ENCODE assay signal across 8 cellular contexts in the genomic region with DNA sequence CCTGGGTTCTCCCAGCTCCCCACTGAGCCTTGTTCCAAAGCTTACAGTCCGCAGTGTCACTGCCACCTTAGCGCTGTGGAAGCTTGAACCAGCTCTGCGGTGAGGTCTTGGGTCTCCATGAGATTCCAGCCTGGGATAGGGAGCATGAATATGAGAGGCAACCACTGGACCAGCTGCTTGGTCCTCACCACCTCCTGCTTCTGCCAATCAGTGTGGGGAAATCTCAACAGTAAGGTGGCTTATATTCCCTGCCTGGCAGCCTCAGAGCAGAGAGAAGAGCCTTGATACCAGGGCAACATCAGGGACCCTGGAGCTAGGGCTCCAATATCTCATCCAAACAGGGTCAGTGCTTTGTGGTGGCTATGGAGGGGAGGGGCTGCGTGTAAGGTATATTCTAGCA. TPM values are rescaled to one million over a fixed set of nuclear protein-coding genes. Genes with fewer than 3 reads are reported as not detected.
A peak's percentile ranks its signal among the peaks of the same experiment; 100 is the strongest.
DNase-seq lines count a peak whose midpoint lies in the region; ATAC-seq, FAIRE-seq and TF ChIP-seq lines count a peak whose summit lies in the region.

No MANE protein-coding gene starts in this region.

- peaks cover 35% of the 10 kb centered on the region for H3K27me3 Mint-ChIP-seq in nephron progenitor cell (ENCODE audit: low read depth, poor library complexity)

- peak overlapping the region; percentile 62 for H4K91ac ChIP-seq in H1 (replicated peaks; ENCODE audit: insufficient read length, low read length)

- H3K56ac ChIP-seq in H1 (replicated peaks; ENCODE audit: insufficient read length, low read depth, low read length): no peak overlapping the region

- no peak overlapping the region for H3K9ac ChIP-seq in H1 (replicated peaks in 1 of 4; ENCODE audit: extremely low read depth in 1 of 4, low read depth in 3 of 4, low read length in 3 of 4)

- H3K79me2 ChIP-seq in H1 (ENCODE audit: control insufficient read depth in 1 of 2, insufficient read depth in 2 of 2, low read length in 2 of 2): no peaks in the 10 kb centered on the region

- H3K36me3 ChIP-seq in H1 (ENCODE audit: control insufficient read depth in 2 of 4, insufficient read depth in 4 of 4, low read length in 3 of 4): no peaks in the 10 kb centered on the region

- H2AFZ ChIP-seq in H1 (ENCODE audit: low read length): peak overlapping the region; percentile 69; the same call in 1 of the 2 replicates

- H3K23me2 ChIP-seq in H1 (ENCODE audit: low read depth, low read length): peaks cover 14% of the 10 kb centered on the region

- H4K5ac ChIP-seq in H1 (ENCODE audit: insufficient read length, low read depth, low read length): no peak overlapping the region

- TF ChIP-seq EP300 in H1 (IDR thresholded peaks at IDR 0.05; ENCODE audit: borderline replicate concordance in 1 of 2, low read depth in 2 of 2, low read length in 2 of 2): no peak

- H3K4me3 ChIP-seq in NB4 (ENCODE audit: low read depth, low read length) (peak overlapping the region; percentile 89), H1 (ENCODE audit: extremely low read depth in 1 of 4, insufficient read depth in 2 of 4, low read depth in 3 of 4, low read length in 4 of 4) (peak overlapping the region; percentile 50 to 71 (median 57); a peak in 7 of 8 replicates)

- no peak overlapping the region for H3K27ac ChIP-seq in H1 (ENCODE audit: low read depth, low read length)

- peak; percentile 36 for DNase-seq in Caki2 (ENCODE audit: low read depth)
- peak; percentile 34 for DNase-seq in NB4 (ENCODE audit: low read depth)
- no peak for DNase-seq in H1 (ENCODE audit: low read depth in 1 of 2, low spot score in 2 of 2)
- no peak for DNase-seq in nephron progenitor cell
- no peak for DNase-seq in NCI-H2196 (lab: John Stamatoyannopoulos, UW; ENCODE audit: unreplicated experiment)
- no peak for DNase-seq in islet precursor cell
- DNase-seq in COLO829 (ENCODE audit: low spot score): no peak

- peaks cover 0 to 8% (median 3%) of the 10 kb centered on the region in 4 experiments; a peak in 5 of 7 replicates for H3K4me1 ChIP-seq in H1 (replicated peaks in 1 of 4; ENCODE audit: control insufficient read depth in 3 of 4, insufficient read depth in 4 of 4, low read length in 3 of 4)

- H3K4me2 ChIP-seq in H1 (ENCODE audit: insufficient read depth in 1 of 2, low read depth in 2 of 2, low read length in 2 of 2): peak overlapping the region; percentile 91 to 97

- H2AK5ac ChIP-seq in H1 (ENCODE audit: low read depth, low read length): no peak overlapping the region

- CTCF ChIA-PET in H1 (lab: Charles Lee; ENCODE audit: partially characterized antibody): interaction anchor here (0.8 to 1.8 kb wide), 8 partner anchors 12 to 1245 kb away, joined by 3 to 5 read pairs (median 3); no protein-coding TSS in a partner anchor

- no peaks in the 10 kb centered on the region for H3K9me3 Mint-ChIP-seq in nephron progenitor cell

- H3K4ac ChIP-seq in H1 (replicated peaks; ENCODE audit: insufficient read length, low read depth, low read length): no peak overlapping the region

- H3K27me3 ChIP-seq in H1 (replicated peaks in 1 of 4; ENCODE audit: control insufficient read depth in 3 of 4, extremely low read depth in 1 of 4, insufficient read depth in 3 of 4, low read length in 3 of 4): peaks cover 21 to 35% (median 31%) of the 10 kb centered on the region in 4 experiments

- no peak for TF ChIP-seq POLR2A in NB4 (IDR thresholded peaks at IDR 0.05; ENCODE audit: extremely low read depth, insufficient read length)
- no peak for TF ChIP-seq POLR2A in H1 (IDR thresholded peaks at IDR 0.05; ENCODE audit: control extremely low read depth in 1 of 2, low read depth in 2 of 2, low read length in 2 of 2)

- no peak overlapping the region for H2BK15ac ChIP-seq in H1 (ENCODE audit: low read length)

- no peaks in the 10 kb centered on the region for H3K79me1 ChIP-seq in H1 (ENCODE audit: low read depth, low read length)

- WGBS in H1 (ENCODE audit: extremely low coverage in 1 of 2, insufficient coverage in 1 of 2, insufficient read length in 1 of 2, insufficient replicate concordance in 2 of 2, low coverage in 1 of 2, low lambda C conversion rate in 2 of 2, missing lambda C conversion rate in 1 of 2), 2 experiments: 62% methylated on average over 4 of the region's 4 CpGs; no CpG with 5 or more reads in 1 of the 2 experiments

- 0 out of 2 replicates have a peak overlapping the region, but pooled peaks have one; percentile 66 for H2BK5ac ChIP-seq in H1 (ENCODE audit: low read depth, low read length)

- no peaks in the 10 kb centered on the region for H3K36me3 Mint-ChIP-seq in nephron progenitor cell (ENCODE audit: low read depth)

- peak overlapping the region; percentile 98; the same call in 1 of the 2 replicates for H2BK12ac ChIP-seq in H1 (ENCODE audit: low read depth, low read length)

- FAIRE-seq in H1 (lab: Jason Lieb, UNC): no peak

- peaks cover 14% of the 10 kb centered on the region for H3K4me1 Mint-ChIP-seq in nephron progenitor cell

- ATAC-seq in GM21515 (IDR thresholded peaks at IDR 0.05; ENCODE audit: unreplicated experiment): no peak

- in situ Hi-C loops in Caki2 (cut with HindIII; ENCODE audit: low pct_unique_long_range_greater_than_20kb, low sequenced_read_pairs): no loop called here

- no peak overlapping the region for H2BK20ac ChIP-seq in H1 (ENCODE audit: low read length)

- no peak for TF ChIP-seq CTCF in NB4 (IDR thresholded peaks at IDR 0.05; ENCODE audit: low read depth, low read length)
- TF ChIP-seq CTCF in H1 (IDR thresholded peaks at IDR 0.05; ENCODE audit: control extremely low read depth in 1 of 3, insufficient read depth in 1 of 3, low read depth in 1 of 3, low read length in 3 of 3): no peak
- TF ChIP-seq CTCF in nephron progenitor cell (IDR thresholded peaks at IDR 0.05): no peak

- H2BK120ac ChIP-seq in H1 (replicated peaks; ENCODE audit: low read depth, low read length): no peak overlapping the region

- H3K14ac ChIP-seq in H1 (ENCODE audit: insufficient read length): no peak overlapping the region

- H4K8ac ChIP-seq in H1 (ENCODE audit: extremely low read depth, insufficient read depth, low read length): no peak overlapping the region; the same call in 1 of the 2 replicates

- H3K23ac ChIP-seq in H1 (ENCODE audit: insufficient read length): no peak overlapping the region

- H3K27ac Mint-ChIP-seq in nephron progenitor cell: no peak overlapping the region

- no peak for TF ChIP-seq RAD21 in H1 (IDR thresholded peaks at IDR 0.05 in 1 of 2, conservative IDR thresholded peaks at IDR 0.05 in 1 of 2; ENCODE audit: low read depth in 2 of 2, low read length in 2 of 2)

- peak overlapping the region; percentile 10; the same call in 1 of the 2 replicates for H3K18ac ChIP-seq in H1 (ENCODE audit: extremely low read depth, low read length)

- no peaks in the 10 kb centered on the region for H4K20me1 ChIP-seq in H1 (replicated peaks in 1 of 2; ENCODE audit: control insufficient read depth in 1 of 2, insufficient read depth in 2 of 2, low read length in 2 of 2)

- POLR2A ChIA-PET in H1 (lab: Charles Lee; ENCODE audit: partially characterized antibody): interaction anchor here (0.7 to 2.3 kb wide), 5 partner anchors 10 to 98 kb away, joined by 3 to 10 read pairs (median 3); no protein-coding TSS in a partner anchor

- peak overlapping the region; percentile 78 for H3K4me3 Mint-ChIP-seq in nephron progenitor cell

- H3K9me3 ChIP-seq in H1 (ENCODE audit: insufficient read depth in 2 of 2, low read depth in 1 of 2, low read length in 1 of 2): no peaks in the 10 kb centered on the region

TF ChIP-seq in H1, 55 proteins besides CTCF, POLR2A, EP300 and RAD21:
- TF ChIP-seq TAF7 (optimal IDR thresholded peaks at IDR 0.05; ENCODE audit: borderline replicate concordance, low read depth, low read length) (no peak), KDM1A (IDR thresholded peaks at IDR 0.05; ENCODE audit: borderline replicate concordance, low read length) (no peak), FOSL1 (IDR thresholded peaks at IDR 0.05; ENCODE audit: insufficient read depth, low read depth, low read length) (no peak), HDAC2 (IDR thresholded peaks at IDR 0.05; ENCODE audit: borderline replicate concordance in 1 of 2, low read depth in 2 of 2, low read length in 2 of 2) (no peak), EZH2 (IDR thresholded peaks at IDR 0.05; ENCODE audit: low read depth, low read length, severe bottlenecking) (no peak), SP4 (IDR thresholded peaks at IDR 0.05; ENCODE audit: low read length) (no peak), HDAC6 (IDR thresholded peaks at IDR 0.05; ENCODE audit: low read depth, low read length) (no peak), ZNF274 (IDR thresholded peaks at IDR 0.05; ENCODE audit: borderline replicate concordance, extremely low read depth, low read length) (no peak)

RNA-seq across cellular contexts. Expression of a gene that starts 0.9 kb away (rescaled TPM):
- 219 and 226 TPM in 2 replicates for total RNA-seq in Caki2 (2014; rRNA removed; shearing (Covaris generic); ENCODE audit: low replicate concordance)
- total RNA-seq in H1 (2021; fragmentation: NEBNext Ultra II Directional; extraction: Animal tissue kit (Norgen Biotek cat#: 25700)): 11.8 and 13.4 TPM in 2 replicates
- polyA plus RNA-seq in H1 (2011; rRNA removed): 9.9 and 13.7 TPM in 2 replicates
- polyA plus RNA-seq in H1 (2011; cell fraction: cytosol; rRNA removed): 8.9 TPM
- polyA plus RNA-seq in H1 (2011; cell fraction: nucleus; rRNA removed): 13.7 TPM
- 10.0 to 13.9 TPM (median 12.5 TPM) in 4 replicates for polyA plus RNA-seq in H1 (2012, experiment 1 of 2)
- polyA plus RNA-seq in H1 (2012, experiment 2 of 2): 4.9 TPM
- 18.4 TPM for polyA plus RNA-seq in H1 (2013, experiment 1 of 2)
- polyA plus RNA-seq in H1 (2013, experiment 2 of 2): 22.9 TPM
- 18.6 and 28.2 TPM in 2 replicates for polyA minus RNA-seq in H1 (2011; rRNA and poly(A)+ RNA removed)
- 9.8 TPM for polyA minus RNA-seq in H1 (2011; cell fraction: cytosol; rRNA and poly(A)+ RNA removed)
- 25.2 TPM for polyA minus RNA-seq in H1 (2011; cell fraction: nucleus; rRNA and poly(A)+ RNA removed)

Comparison
In these comparisons a context has a peak if more than half of its experiments do, and no peak if none do; other contexts are left out.
1. DNase-seq: peak in Caki2 (single experiment) and NB4 (single experiment); none in H1 (0 of 2), nephron progenitor cell (single experiment), NCI-H2196 (single experiment), islet precursor cell (single experiment) and COLO829 (single experiment).
2. RNA of a gene that starts 0.9 kb away (total RNA-seq): 219 to 226 TPM in Caki2; 11.8 to 13.4 TPM in H1; every median in the first group is over 10 times any median in the second.